Comparison of ENCODE assay signal across 8 cellular contexts in genomic region chr22:17085277-17086091, GRCh38. TPM values are rescaled to one million over a fixed set of nuclear protein-coding genes. Genes with fewer than 3 reads are reported as not detected.
DNase-seq lines count a peak whose midpoint lies in the region; ATAC-seq and TF ChIP-seq lines count a peak whose summit lies in the region.

No MANE protein-coding gene starts in this region.

- peaks cover 4% of the 10 kb centered on the region for H3K27me3 Mint-ChIP-seq in CD4-positive, CD25-positive, alpha-beta regulatory T cell
- H3K27me3 Mint-ChIP-seq in natural killer cell treated with Interleukin-12 subunit alpha and Interleukin-12 subunit beta and Interleukin-15 and Interleukin-18, amount 100 ng/mL, for 72 hours, result peaks cover 0 to 4% of the 10 kb centered on the region in 2 donors

- H3K4me1 Mint-ChIP-seq in CD4-positive, CD25-positive, alpha-beta regulatory T cell, result peaks cover 4 to 60% (median 33%) of the 10 kb centered on the region in 4 donors
- peaks cover 32 to 41% of the 10 kb centered on the region in 2 donors for H3K4me1 Mint-ChIP-seq in natural killer cell treated with Interleukin-12 subunit alpha and Interleukin-12 subunit beta and Interleukin-15 and Interleukin-18, amount 100 ng/mL, for 72 hours (ENCODE audit: low read depth in 2 of 2)

- no peaks in the 10 kb centered on the region for H3K27me3 ChIP-seq in CD4-positive, CD25-positive, alpha-beta regulatory T cell (ENCODE audit: control insufficient read depth, insufficient read depth, low read length)
- no peaks in the 10 kb centered on the region for H3K27me3 ChIP-seq in aorta (ENCODE audit: control insufficient read depth in 1 of 2, insufficient read depth in 2 of 2, low read length in 1 of 2)

- peaks cover under 1% of the 10 kb centered on the region for H3K36me3 Mint-ChIP-seq in CD4-positive, CD25-positive, alpha-beta regulatory T cell
- H3K36me3 Mint-ChIP-seq in natural killer cell treated with Interleukin-12 subunit alpha and Interleukin-12 subunit beta and Interleukin-15 and Interleukin-18, amount 100 ng/mL, for 72 hours, result no peaks in the 10 kb centered on the region

- peak overlapping the region; percentile 90 to 99 (median 93) for H3K4me3 Mint-ChIP-seq in CD4-positive, CD25-positive, alpha-beta regulatory T cell
- peak overlapping the region; percentile 83 for H3K4me3 Mint-ChIP-seq in natural killer cell treated with Interleukin-12 subunit alpha and Interleukin-12 subunit beta and Interleukin-15 and Interleukin-18, amount 100 ng/mL, for 72 hours

- H3K4me1 ChIP-seq in CD4-positive, CD25-positive, alpha-beta regulatory T cell (ENCODE audit: control insufficient read depth, insufficient read depth, low read length, poor library complexity, severe bottlenecking), result peaks cover 55% of the 10 kb centered on the region
- H3K4me1 ChIP-seq in aorta (ENCODE audit: control insufficient read depth in 1 of 2, insufficient read depth in 2 of 2, low read length in 2 of 2), result peaks cover 0 to 4% of the 10 kb centered on the region in 2 donors

- peak overlapping the region; percentile 84 to 94 (median 93) for H3K27ac Mint-ChIP-seq in CD4-positive, CD25-positive, alpha-beta regulatory T cell
- peak overlapping the region; percentile 74 to 88 for H3K27ac Mint-ChIP-seq in natural killer cell treated with Interleukin-12 subunit alpha and Interleukin-12 subunit beta and Interleukin-15 and Interleukin-18, amount 100 ng/mL, for 72 hours

- intact Hi-C loops in aorta (cut with DNase I), result loop anchor here in 1 of 2 donors (2.0 to 5.0 kb wide), 2 partner anchors 73 to 87 kb away; partner anchors contain the start of gene HDHD5

- peak overlapping the region; percentile 81 for H3K27ac ChIP-seq in CD4-positive, CD25-positive, alpha-beta regulatory T cell (ENCODE audit: insufficient read depth, low read length, poor library complexity, severe bottlenecking)
- peak overlapping the region in 1 of 2 donors; percentile 6 for H3K27ac ChIP-seq in aorta (ENCODE audit: low read depth in 1 of 2, low read length in 2 of 2)

- no peak for ATAC-seq in CD4-positive, CD25-positive, alpha-beta regulatory T cell (ENCODE audit: low read depth in 2 of 2)
- peak; percentile 57 to 71 for ATAC-seq in natural killer cell treated with Interleukin-12 subunit alpha and Interleukin-12 subunit beta and Interleukin-15 and Interleukin-18, amount 100 ng/mL, for 72 hours
- peak; percentile 70 for ATAC-seq in aorta (ENCODE audit: low FRiP score)
- ATAC-seq in HG03457 (IDR thresholded peaks at IDR 0.05; ENCODE audit: unreplicated experiment), result no peak

- H3K36me3 ChIP-seq in CD4-positive, CD25-positive, alpha-beta regulatory T cell (ENCODE audit: control insufficient read depth, insufficient read depth, low read length), result no peaks in the 10 kb centered on the region
- no peaks in the 10 kb centered on the region for H3K36me3 ChIP-seq in aorta (ENCODE audit: control insufficient read depth in 1 of 2, insufficient read depth in 2 of 2, low read length in 1 of 2)

- H3K4me3 ChIP-seq in CD4-positive, CD25-positive, alpha-beta regulatory T cell (ENCODE audit: low read depth, low read length), result peak overlapping the region; percentile 82
- H3K4me3 ChIP-seq in HFF-Myc (replicated peaks; ENCODE audit: low read depth, low read length) (peak overlapping the region; percentile 75), epithelial cell of esophagus (ENCODE audit: low read length) (peak overlapping the region; percentile 82), aorta (ENCODE audit: low read length in 2 of 2) (peak overlapping the region; percentile 71 to 95)

- TF ChIP-seq CTCF in HFF-Myc (IDR thresholded peaks at IDR 0.05; ENCODE audit: low read depth, low read length, missing control alignments) (no peak), epithelial cell of esophagus (IDR thresholded peaks at IDR 0.05; ENCODE audit: insufficient read depth, low read depth, low read length, missing control alignments) (no peak)

- peak in 2 of 3 donors; percentile 21 to 44 for DNase-seq in CD4-positive, CD25-positive, alpha-beta regulatory T cell
- DNase-seq in HFF-Myc (ENCODE audit: extremely low read depth, low read depth) (no peak), epithelial cell of esophagus (ENCODE audit: low read depth) (peak; percentile 35), aorta (peak in 1 of 2 donors; percentile 81), RPMI8226 (no peak)
- peak; percentile 49 for DNase-seq in activated CD4-positive, CD25-positive, alpha-beta regulatory T cell treated with anti-CD3 and anti-CD28 coated beads, Interleukin-2, amount 50 U/mL, for 72 hours
- peak; percentile 75 for DNase-seq in natural killer cell treated with Interleukin-12 subunit alpha and Interleukin-12 subunit beta and Interleukin-15 and Interleukin-18, amount 100 ng/mL, for 72 hours (ENCODE audit: low spot score)

- 5 to 6% methylated on average over 57 to 88 of the region's 88 CpGs for WGBS in aorta, 2 donors

- peaks cover 0 to 4% (median 0%) of the 10 kb centered on the region in 7 donors for H3K9me3 Mint-ChIP-seq in CD4-positive, CD25-positive, alpha-beta regulatory T cell
- no peaks in the 10 kb centered on the region for H3K9me3 Mint-ChIP-seq in natural killer cell treated with Interleukin-12 subunit alpha and Interleukin-12 subunit beta and Interleukin-15 and Interleukin-18, amount 100 ng/mL, for 72 hours

- no peaks in the 10 kb centered on the region for H3K9me3 ChIP-seq in CD4-positive, CD25-positive, alpha-beta regulatory T cell (ENCODE audit: control insufficient read depth in 2 of 2, low read length in 2 of 2)
- H3K9me3 ChIP-seq in aorta (ENCODE audit: control insufficient read depth, low read length), result no peaks in the 10 kb centered on the region

RNA-seq across cellular contexts. Expression of gene IL17RA, which starts 0.7 kb away (rescaled TPM):
- 48.2 TPM for total RNA-seq in CD4-positive, CD25-positive, alpha-beta regulatory T cell
- polyA plus RNA-seq in CD4-positive, CD25-positive, alpha-beta regulatory T cell, result 10 to 100 TPM; 21.7 to 34.7 (median 26.0) TPM
- total RNA-seq in natural killer cell treated with Interleukin-12 subunit alpha and Interleukin-12 subunit beta and Interleukin-15 and Interleukin-18, amount 100 ng/mL, for 72 hours, result 10 to 100 TPM; 26.5 to 70.5 TPM
- total RNA-seq in aorta, result 10 to 100 TPM; 19.9 to 28.3 TPM
- polyA plus RNA-seq in aorta, result 1 to 10 TPM; 3.0 to 9.4 TPM

RNA-seq across cellular contexts. Expression of gene TMEM121B, which starts 35.7 kb away (rescaled TPM):
- total RNA-seq in CD4-positive, CD25-positive, alpha-beta regulatory T cell, result 0.10 TPM
- under 1 TPM in 1 of 4 donors, not detected in 3; 0.03 TPM for polyA plus RNA-seq in CD4-positive, CD25-positive, alpha-beta regulatory T cell
- under 1 TPM; 0.14 to 0.31 TPM for total RNA-seq in natural killer cell treated with Interleukin-12 subunit alpha and Interleukin-12 subunit beta and Interleukin-15 and Interleukin-18, amount 100 ng/mL, for 72 hours
- total RNA-seq in aorta, result under 1 TPM; 0.68 to 0.87 TPM
- polyA plus RNA-seq in aorta, result under 1 TPM; 0.15 to 0.50 TPM

Comparison
In these comparisons a context has a peak if more than half of its experiments do, and no peak if none do; other contexts are left out.
1. ATAC-seq: peak in natural killer cell treated with Interleukin-12 subunit alpha and Interleukin-12 subunit beta and Interleukin-15 and Interleukin-18, amount 100 ng/mL, for 72 hours (2 of 2) and aorta (single experiment); none in CD4-positive, CD25-positive, alpha-beta regulatory T cell (0 of 2) and HG03457 (single experiment).
2. DNase-seq: peak in CD4-positive, CD25-positive, alpha-beta regulatory T cell (2 of 3), activated CD4-positive, CD25-positive, alpha-beta regulatory T cell treated with anti-CD3 and anti-CD28 coated beads, Interleukin-2, amount 50 U/mL, for 72 hours (single experiment), epithelial cell of esophagus (single experiment) and natural killer cell treated with Interleukin-12 subunit alpha and Interleukin-12 subunit beta and Interleukin-15 and Interleukin-18, amount 100 ng/mL, for 72 hours (single experiment); none in HFF-Myc (single experiment) and RPMI8226 (single experiment).
3. Peak in every context shown above with its lines, with median percentiles within 50 percentile points of each other: H3K4me3 ChIP-seq.